ENCODE assay signal across 2 cellular contexts in the genomic region with DNA sequence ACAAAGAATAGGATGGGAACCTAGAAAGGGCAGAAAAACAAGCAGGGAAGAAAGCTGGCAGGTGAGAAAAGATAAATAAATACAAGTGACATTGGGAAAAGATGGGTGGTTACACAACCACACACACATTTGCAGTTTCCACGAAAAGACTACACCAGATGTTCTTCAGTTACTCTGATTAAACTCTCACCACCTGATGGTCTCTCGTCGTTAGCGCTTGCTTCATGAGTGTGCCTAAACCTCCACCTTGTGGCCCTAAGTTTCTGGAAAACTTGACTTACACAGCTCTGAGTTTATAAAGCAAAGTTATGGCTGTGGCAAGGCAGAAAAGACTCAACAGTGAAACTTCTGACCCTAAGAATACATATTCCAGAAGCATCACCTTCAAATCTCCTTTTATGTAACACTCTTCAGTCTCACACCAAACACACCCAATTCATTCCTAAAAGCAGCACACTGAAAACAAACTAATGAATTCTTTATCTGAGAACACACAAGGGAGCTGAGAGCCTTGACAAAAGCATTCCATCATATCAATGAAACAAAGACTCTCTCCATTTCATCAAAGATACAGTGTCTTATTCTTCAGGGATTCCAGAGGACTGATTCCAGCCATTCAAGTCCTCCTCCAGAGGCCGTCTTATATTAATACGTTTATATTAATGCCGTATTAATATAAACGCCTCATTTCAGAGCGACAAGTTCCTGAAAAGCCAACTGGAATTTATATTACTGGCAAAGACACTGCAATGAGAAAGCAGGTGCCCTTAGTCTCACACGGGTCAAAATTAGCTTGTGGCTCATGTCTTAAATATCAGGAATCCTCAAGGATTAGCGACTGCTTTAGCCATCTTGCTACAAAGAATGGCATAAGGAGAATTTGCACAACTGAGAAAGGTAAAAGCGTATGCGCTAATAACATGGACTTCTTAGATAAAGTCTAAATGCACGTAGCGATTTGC.
TF ChIP-seq lines count a peak whose summit lies in the region.

No MANE protein-coding gene starts in this region.

TF ChIP-seq in SK-N-SH, 30 proteins besides CTCF, POLR2A, EP300 and RAD21 (continued from another document):
- TF ChIP-seq, protein P1, sequence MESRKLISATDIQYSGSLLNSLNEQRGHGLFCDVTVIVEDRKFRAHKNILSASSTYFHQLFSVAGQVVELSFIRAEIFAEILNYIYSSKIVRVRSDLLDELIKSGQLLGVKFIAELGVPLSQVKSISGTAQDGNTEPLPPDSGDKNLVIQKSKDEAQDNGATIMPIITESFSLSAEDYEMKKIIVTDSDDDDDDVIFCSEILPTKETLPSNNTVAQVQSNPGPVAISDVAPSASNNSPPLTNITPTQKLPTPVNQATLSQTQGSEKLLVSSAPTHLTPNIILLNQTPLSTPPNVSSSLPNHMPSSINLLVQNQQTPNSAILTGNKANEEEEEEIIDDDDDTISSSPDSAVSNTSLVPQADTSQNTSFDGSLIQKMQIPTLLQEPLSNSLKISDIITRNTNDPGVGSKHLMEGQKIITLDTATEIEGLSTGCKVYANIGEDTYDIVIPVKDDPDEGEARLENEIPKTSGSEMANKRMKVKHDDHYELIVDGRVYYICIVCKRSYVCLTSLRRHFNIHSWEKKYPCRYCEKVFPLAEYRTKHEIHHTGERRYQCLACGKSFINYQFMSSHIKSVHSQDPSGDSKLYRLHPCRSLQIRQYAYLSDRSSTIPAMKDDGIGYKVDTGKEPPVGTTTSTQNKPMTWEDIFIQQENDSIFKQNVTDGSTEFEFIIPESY (IDR thresholded peaks at IDR 0.05; ENCODE audit: borderline replicate concordance, low read depth), result no peak
- TF ChIP-seq MXI1 (IDR thresholded peaks at IDR 0.05; ENCODE audit: low read depth, low read length) (0 out of 2 replicates have a peak, but pooled peaks have one; percentile 3), FOSL2 (IDR thresholded peaks at IDR 0.05; ENCODE audit: borderline replicate concordance, low read depth) (no peak), RFX5 (IDR thresholded peaks at IDR 0.05; ENCODE audit: low read length) (no peak)

TF ChIP-seq in K562, 482 proteins besides CTCF, POLR2A, EP300 and RAD21 (continued from another document):
- TF ChIP-seq, protein P2, sequence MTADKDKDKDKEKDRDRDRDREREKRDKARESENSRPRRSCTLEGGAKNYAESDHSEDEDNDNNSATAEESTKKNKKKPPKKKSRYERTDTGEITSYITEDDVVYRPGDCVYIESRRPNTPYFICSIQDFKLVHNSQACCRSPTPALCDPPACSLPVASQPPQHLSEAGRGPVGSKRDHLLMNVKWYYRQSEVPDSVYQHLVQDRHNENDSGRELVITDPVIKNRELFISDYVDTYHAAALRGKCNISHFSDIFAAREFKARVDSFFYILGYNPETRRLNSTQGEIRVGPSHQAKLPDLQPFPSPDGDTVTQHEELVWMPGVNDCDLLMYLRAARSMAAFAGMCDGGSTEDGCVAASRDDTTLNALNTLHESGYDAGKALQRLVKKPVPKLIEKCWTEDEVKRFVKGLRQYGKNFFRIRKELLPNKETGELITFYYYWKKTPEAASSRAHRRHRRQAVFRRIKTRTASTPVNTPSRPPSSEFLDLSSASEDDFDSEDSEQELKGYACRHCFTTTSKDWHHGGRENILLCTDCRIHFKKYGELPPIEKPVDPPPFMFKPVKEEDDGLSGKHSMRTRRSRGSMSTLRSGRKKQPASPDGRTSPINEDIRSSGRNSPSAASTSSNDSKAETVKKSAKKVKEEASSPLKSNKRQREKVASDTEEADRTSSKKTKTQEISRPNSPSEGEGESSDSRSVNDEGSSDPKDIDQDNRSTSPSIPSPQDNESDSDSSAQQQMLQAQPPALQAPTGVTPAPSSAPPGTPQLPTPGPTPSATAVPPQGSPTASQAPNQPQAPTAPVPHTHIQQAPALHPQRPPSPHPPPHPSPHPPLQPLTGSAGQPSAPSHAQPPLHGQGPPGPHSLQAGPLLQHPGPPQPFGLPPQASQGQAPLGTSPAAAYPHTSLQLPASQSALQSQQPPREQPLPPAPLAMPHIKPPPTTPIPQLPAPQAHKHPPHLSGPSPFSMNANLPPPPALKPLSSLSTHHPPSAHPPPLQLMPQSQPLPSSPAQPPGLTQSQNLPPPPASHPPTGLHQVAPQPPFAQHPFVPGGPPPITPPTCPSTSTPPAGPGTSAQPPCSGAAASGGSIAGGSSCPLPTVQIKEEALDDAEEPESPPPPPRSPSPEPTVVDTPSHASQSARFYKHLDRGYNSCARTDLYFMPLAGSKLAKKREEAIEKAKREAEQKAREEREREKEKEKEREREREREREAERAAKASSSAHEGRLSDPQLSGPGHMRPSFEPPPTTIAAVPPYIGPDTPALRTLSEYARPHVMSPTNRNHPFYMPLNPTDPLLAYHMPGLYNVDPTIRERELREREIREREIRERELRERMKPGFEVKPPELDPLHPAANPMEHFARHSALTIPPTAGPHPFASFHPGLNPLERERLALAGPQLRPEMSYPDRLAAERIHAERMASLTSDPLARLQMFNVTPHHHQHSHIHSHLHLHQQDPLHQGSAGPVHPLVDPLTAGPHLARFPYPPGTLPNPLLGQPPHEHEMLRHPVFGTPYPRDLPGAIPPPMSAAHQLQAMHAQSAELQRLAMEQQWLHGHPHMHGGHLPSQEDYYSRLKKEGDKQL (CRISPR knock-in tag; IDR thresholded peaks at IDR 0.05; ENCODE audit: borderline replicate concordance), result no peak
- TF ChIP-seq ILF3 (IDR thresholded peaks at IDR 0.05; ENCODE audit: borderline replicate concordance) (no peak), BRF1 (IDR thresholded peaks at IDR 0.05; ENCODE audit: borderline replicate concordance, extremely low read depth, insufficient read length) (no peak), MTA3 (IDR thresholded peaks at IDR 0.05; ENCODE audit: borderline replicate concordance) (no peak), ZNF24 (IDR thresholded peaks at IDR 0.05) (no peak), GATA2 (CRISPR knock-in tag; IDR thresholded peaks at IDR 0.05) (no peak), TRIM28 (IDR thresholded peaks at IDR 0.05) (0 out of 2 replicates have a peak, but pooled peaks have one; percentile 20), RCOR1 (IDR thresholded peaks at IDR 0.05; ENCODE audit: borderline replicate concordance in 1 of 2, low read depth in 2 of 2, low read length in 2 of 2) (no peak), POLR2AphosphoS2 (IDR thresholded peaks at IDR 0.05; ENCODE audit: low read length) (no peak), ZFPM2 (CRISPR knock-in tag; IDR thresholded peaks at IDR 0.05) (no peak), TCF3 (CRISPR knock-in tag; IDR thresholded peaks at IDR 0.05) (peak; percentile 38; the same call in 1 of the 2 replicates), ZNF239 (CRISPR knock-in tag; IDR thresholded peaks at IDR 0.05) (no peak), ETV5 (CRISPR knock-in tag; IDR thresholded peaks at IDR 0.05; ENCODE audit: low read depth) (no peak)
- TF ChIP-seq, protein P3, sequence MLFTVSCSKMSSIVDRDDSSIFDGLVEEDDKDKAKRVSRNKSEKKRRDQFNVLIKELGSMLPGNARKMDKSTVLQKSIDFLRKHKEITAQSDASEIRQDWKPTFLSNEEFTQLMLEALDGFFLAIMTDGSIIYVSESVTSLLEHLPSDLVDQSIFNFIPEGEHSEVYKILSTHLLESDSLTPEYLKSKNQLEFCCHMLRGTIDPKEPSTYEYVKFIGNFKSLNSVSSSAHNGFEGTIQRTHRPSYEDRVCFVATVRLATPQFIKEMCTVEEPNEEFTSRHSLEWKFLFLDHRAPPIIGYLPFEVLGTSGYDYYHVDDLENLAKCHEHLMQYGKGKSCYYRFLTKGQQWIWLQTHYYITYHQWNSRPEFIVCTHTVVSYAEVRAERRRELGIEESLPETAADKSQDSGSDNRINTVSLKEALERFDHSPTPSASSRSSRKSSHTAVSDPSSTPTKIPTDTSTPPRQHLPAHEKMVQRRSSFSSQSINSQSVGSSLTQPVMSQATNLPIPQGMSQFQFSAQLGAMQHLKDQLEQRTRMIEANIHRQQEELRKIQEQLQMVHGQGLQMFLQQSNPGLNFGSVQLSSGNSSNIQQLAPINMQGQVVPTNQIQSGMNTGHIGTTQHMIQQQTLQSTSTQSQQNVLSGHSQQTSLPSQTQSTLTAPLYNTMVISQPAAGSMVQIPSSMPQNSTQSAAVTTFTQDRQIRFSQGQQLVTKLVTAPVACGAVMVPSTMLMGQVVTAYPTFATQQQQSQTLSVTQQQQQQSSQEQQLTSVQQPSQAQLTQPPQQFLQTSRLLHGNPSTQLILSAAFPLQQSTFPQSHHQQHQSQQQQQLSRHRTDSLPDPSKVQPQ (CRISPR knock-in tag; IDR thresholded peaks at IDR 0.05; ENCODE audit: borderline replicate concordance), result no peak
- TF ChIP-seq, protein P4, sequence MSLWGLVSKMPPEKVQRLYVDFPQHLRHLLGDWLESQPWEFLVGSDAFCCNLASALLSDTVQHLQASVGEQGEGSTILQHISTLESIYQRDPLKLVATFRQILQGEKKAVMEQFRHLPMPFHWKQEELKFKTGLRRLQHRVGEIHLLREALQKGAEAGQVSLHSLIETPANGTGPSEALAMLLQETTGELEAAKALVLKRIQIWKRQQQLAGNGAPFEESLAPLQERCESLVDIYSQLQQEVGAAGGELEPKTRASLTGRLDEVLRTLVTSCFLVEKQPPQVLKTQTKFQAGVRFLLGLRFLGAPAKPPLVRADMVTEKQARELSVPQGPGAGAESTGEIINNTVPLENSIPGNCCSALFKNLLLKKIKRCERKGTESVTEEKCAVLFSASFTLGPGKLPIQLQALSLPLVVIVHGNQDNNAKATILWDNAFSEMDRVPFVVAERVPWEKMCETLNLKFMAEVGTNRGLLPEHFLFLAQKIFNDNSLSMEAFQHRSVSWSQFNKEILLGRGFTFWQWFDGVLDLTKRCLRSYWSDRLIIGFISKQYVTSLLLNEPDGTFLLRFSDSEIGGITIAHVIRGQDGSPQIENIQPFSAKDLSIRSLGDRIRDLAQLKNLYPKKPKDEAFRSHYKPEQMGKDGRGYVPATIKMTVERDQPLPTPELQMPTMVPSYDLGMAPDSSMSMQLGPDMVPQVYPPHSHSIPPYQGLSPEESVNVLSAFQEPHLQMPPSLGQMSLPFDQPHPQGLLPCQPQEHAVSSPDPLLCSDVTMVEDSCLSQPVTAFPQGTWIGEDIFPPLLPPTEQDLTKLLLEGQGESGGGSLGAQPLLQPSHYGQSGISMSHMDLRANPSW (CRISPR knock-in tag; IDR thresholded peaks at IDR 0.05), result 0 out of 2 replicates have a peak, but pooled peaks have one; percentile 47
- TF ChIP-seq, protein P5, sequence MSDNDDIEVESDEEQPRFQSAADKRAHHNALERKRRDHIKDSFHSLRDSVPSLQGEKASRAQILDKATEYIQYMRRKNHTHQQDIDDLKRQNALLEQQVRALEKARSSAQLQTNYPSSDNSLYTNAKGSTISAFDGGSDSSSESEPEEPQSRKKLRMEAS (CRISPR knock-in tag; IDR thresholded peaks at IDR 0.05), result no peak
- TF ChIP-seq, protein P6, sequence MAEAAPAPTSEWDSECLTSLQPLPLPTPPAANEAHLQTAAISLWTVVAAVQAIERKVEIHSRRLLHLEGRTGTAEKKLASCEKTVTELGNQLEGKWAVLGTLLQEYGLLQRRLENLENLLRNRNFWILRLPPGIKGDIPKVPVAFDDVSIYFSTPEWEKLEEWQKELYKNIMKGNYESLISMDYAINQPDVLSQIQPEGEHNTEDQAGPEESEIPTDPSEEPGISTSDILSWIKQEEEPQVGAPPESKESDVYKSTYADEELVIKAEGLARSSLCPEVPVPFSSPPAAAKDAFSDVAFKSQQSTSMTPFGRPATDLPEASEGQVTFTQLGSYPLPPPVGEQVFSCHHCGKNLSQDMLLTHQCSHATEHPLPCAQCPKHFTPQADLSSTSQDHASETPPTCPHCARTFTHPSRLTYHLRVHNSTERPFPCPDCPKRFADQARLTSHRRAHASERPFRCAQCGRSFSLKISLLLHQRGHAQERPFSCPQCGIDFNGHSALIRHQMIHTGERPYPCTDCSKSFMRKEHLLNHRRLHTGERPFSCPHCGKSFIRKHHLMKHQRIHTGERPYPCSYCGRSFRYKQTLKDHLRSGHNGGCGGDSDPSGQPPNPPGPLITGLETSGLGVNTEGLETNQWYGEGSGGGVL (CRISPR knock-in tag; IDR thresholded peaks at IDR 0.05), result no peak
- TF ChIP-seq, protein P7, sequence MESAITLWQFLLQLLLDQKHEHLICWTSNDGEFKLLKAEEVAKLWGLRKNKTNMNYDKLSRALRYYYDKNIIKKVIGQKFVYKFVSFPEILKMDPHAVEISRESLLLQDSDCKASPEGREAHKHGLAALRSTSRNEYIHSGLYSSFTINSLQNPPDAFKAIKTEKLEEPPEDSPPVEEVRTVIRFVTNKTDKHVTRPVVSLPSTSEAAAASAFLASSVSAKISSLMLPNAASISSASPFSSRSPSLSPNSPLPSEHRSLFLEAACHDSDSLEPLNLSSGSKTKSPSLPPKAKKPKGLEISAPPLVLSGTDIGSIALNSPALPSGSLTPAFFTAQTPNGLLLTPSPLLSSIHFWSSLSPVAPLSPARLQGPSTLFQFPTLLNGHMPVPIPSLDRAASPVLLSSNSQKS (CRISPR knock-in tag; IDR thresholded peaks at IDR 0.05), result no peak
